27 cellular contexts compared by ENCODE assay signal in genomic region chr9:131594906-131595675, GRCh38. TPM values are rescaled to one million over a fixed set of nuclear protein-coding genes. Genes with fewer than 3 reads are reported as not detected.
DNase-seq lines count a peak whose midpoint lies in the region; ATAC-seq, FAIRE-seq and TF ChIP-seq lines count a peak whose summit lies in the region.
"Had no signal": no experiment of that assay in that cellular context is flagged by ENCODE, and none has a peak within 500 bp of the region (broad histone marks: within the 10 kb centered on the region; RNA-seq: fewer than 3 reads in every experiment).

No MANE protein-coding gene starts in this region.

- no peak for TF ChIP-seq CTCF in left ventricle myocardium inferior (IDR thresholded peaks at IDR 0.05; ENCODE audit: borderline replicate concordance)
- no peak for TF ChIP-seq CTCF in OCI-LY1 (IDR thresholded peaks at IDR 0.05; ENCODE audit: low read length)
- TF ChIP-seq CTCF in endothelial cell of umbilical vein (IDR thresholded peaks at IDR 0.05; ENCODE audit: extremely low read depth in 1 of 2, insufficient read depth in 1 of 2, low read depth in 1 of 2, low read length in 2 of 2) = no peak

- intact Hi-C loops in Right ventricle myocardium inferior (cut with DNase I) (no loop called here), left ventricle myocardium inferior (cut with micrococcal nuclease) (loop anchor here (5.0 kb wide), 1 partner anchor 147 kb away; the partner anchor contains the start of gene RAPGEF1), endothelial cell of umbilical vein (cut with micrococcal nuclease) (no loop called here)

- BruUV-seq in endothelial cell of umbilical vein (replicated peaks; lab: Mats Ljungman, UMichigan) = no TSS peak

- H3K9me3 Mint-ChIP-seq in stimulated activated memory B cell treated with anti-CD40 and anti-IgM and Interleukin-4, amounts not matched to agents 10 μg/mL and 1 μg/mL and 100 μg/mL, for 72 hours = no peaks in the 10 kb centered on the region
- H3K9me3 Mint-ChIP-seq: stimulated activated naive CD8-positive, alpha-beta T cell treated with anti-CD3 and anti-CD28 coated beads, Interleukin-15, Interleukin-2, amounts not matched to agents 100 ng/mL and 50 ng/mL, for 24 hours had no signal

- H3K27ac ChIP-seq in left ventricle myocardium inferior (replicated peaks) = no peak overlapping the region
- H3K27ac ChIP-seq in OCI-LY1 (ENCODE audit: low read depth, low read length, poor library complexity, severe bottlenecking) = peak overlapping the region; percentile 33
- H3K27ac ChIP-seq in endothelial cell of umbilical vein (ENCODE audit: insufficient read depth, low read depth, low read length) = peak overlapping the region; percentile 58
- H3K27ac ChIP-seq: C4-2B, epithelial cell of prostate, thyroid gland had no signal

- peak overlapping the region; percentile 64 for H3K27ac Mint-ChIP-seq in stimulated activated memory B cell treated with anti-CD40 and anti-IgM and Interleukin-4, amounts not matched to agents 10 μg/mL and 1 μg/mL and 100 μg/mL, for 72 hours
- H3K27ac Mint-ChIP-seq: activated naive CD8-positive, alpha-beta T cell had no signal

- no peaks in the 10 kb centered on the region for H3F3A ChIP-seq in OCI-LY1 (ENCODE audit: insufficient read depth, low read length)

- no peak for ATAC-seq in Right ventricle myocardium inferior
- ATAC-seq in stimulated activated memory B cell treated with anti-CD40 and anti-IgM and Interleukin-4, amounts not matched to agents 10 μg/mL and 1 μg/mL and 100 μg/mL, for 72 hours = no peak

- H4K20me1 ChIP-seq in OCI-LY1 (ENCODE audit: insufficient read depth, low read length) (no peaks in the 10 kb centered on the region), endothelial cell of umbilical vein (replicated peaks; ENCODE audit: control insufficient read depth, extremely low read depth, insufficient read depth, low read length) (no peaks in the 10 kb centered on the region)

- H3K79me2 ChIP-seq in OCI-LY1 (ENCODE audit: insufficient read depth, low read length) (no peaks in the 10 kb centered on the region), endothelial cell of umbilical vein (ENCODE audit: control insufficient read depth, insufficient read depth, low read length) (no peaks in the 10 kb centered on the region)

- no peak for FAIRE-seq in endothelial cell of umbilical vein (lab: Jason Lieb, UNC)
- no peak for FAIRE-seq in RCC 7860 (lab: Jason Lieb, UNC)
- FAIRE-seq: astrocyte had no signal

- TF ChIP-seq POLR2A in endothelial cell of umbilical vein (IDR thresholded peaks at IDR 0.05; ENCODE audit: low read depth, low read length) = no peak

- no peak overlapping the region for H2AFZ ChIP-seq in OCI-LY1 (ENCODE audit: low read length)
- H2AFZ ChIP-seq in endothelial cell of umbilical vein (ENCODE audit: low read depth, low read length) = no peak overlapping the region

- H3K4me1 ChIP-seq in left ventricle myocardium inferior = peaks cover 12% of the 10 kb centered on the region
- no peaks in the 10 kb centered on the region for H3K4me1 ChIP-seq in OCI-LY1 (ENCODE audit: insufficient read depth, low read length, severe bottlenecking)
- H3K4me1 ChIP-seq in endothelial cell of umbilical vein (ENCODE audit: control insufficient read depth, extremely low read depth, insufficient read depth, low read length) = peaks cover 14% of the 10 kb centered on the region
- H3K4me1 ChIP-seq: HAP-1, thyroid gland had no signal

- H3K36me3 ChIP-seq in left ventricle myocardium inferior (peaks cover 97% of the 10 kb centered on the region), OCI-LY1 (ENCODE audit: insufficient read depth, low read length) (peaks cover 94% of the 10 kb centered on the region), endothelial cell of umbilical vein (ENCODE audit: control insufficient read depth in 2 of 2, extremely low read depth in 1 of 2, insufficient read depth in 2 of 2, low read length in 2 of 2) (peaks cover 7 to 46% of the 10 kb centered on the region in 2 experiments)

- CTCF ChIA-PET in endothelial cell of umbilical vein (lab: Charles Lee) = interaction anchor here (4.1 kb wide), 1 partner anchor 147 kb away, joined by 89 read pairs; the partner anchor contains the start of gene RAPGEF1

- H3K9ac ChIP-seq in OCI-LY1 (ENCODE audit: low read length) = no peak overlapping the region
- peak overlapping the region; percentile 12 for H3K9ac ChIP-seq in endothelial cell of umbilical vein (replicated peaks; ENCODE audit: extremely low read depth, insufficient read depth, low read length)

- H3K9me3 ChIP-seq in left ventricle myocardium inferior (replicated peaks) (no peaks in the 10 kb centered on the region), OCI-LY1 (ENCODE audit: low read length) (no peaks in the 10 kb centered on the region), endothelial cell of umbilical vein (replicated peaks; ENCODE audit: control insufficient read depth, insufficient read depth, low read length) (no peaks in the 10 kb centered on the region)
- H3K9me3 ChIP-seq: HAP-1, thyroid gland had no signal

- POLR2A ChIA-PET in endothelial cell of umbilical vein (lab: Charles Lee) = no interaction called here

- DNase-seq in Right ventricle myocardium inferior (ENCODE audit: missing footprints) = peak; percentile 25
- DNase-seq in left ventricle myocardium inferior = no peak
- no peak for DNase-seq in endothelial cell of umbilical vein (ENCODE audit: low read depth, low spot score)
- DNase-seq in SIG-M5 treated with dmso at 0.1 percent for 504 hours (lab: John Stamatoyannopoulos, UW; ENCODE audit: unreplicated experiment) = no peak
- no peak for DNase-seq in RCC 7860 (ENCODE audit: low spot score)
- DNase-seq in NCI-H446 treated with DMSO at 0.1 percent for 48 hours (lab: John Stamatoyannopoulos, UW) = no peak
- DNase-seq: activated CD4-positive, CD25-positive, alpha-beta regulatory T cell treated with anti-CD3 and anti-CD28 coated beads, Interleukin-2, amount 50 U/mL, for 72 hours; activated CD8-positive, alpha-beta memory T cell treated with anti-CD3 and anti-CD28 coated beads for 24 hours; activated T-cell treated with anti-CD3 and anti-CD28 coated beads, Interleukin-2, amount 50 U/mL, for 1 hour; mammary epithelial cell; NCI-H1105; NCI-H2081; nucleus accumbens; SHP77; stimulated activated CD4-positive, alpha-beta T cell treated with anti-CD3 and anti-CD28 coated beads, Interleukin-4, amount 100 ng/mL, for 24 hours; SW 1271; thyroid gland had no signal

- no peak overlapping the region for H3K4me3 ChIP-seq in left ventricle myocardium inferior
- H3K4me3 ChIP-seq in OCI-LY1 (ENCODE audit: low read depth, low read length, poor library complexity, severe bottlenecking) = no peak overlapping the region
- H3K4me3 ChIP-seq in endothelial cell of umbilical vein (replicated peaks in 1 of 3; ENCODE audit: insufficient read depth in 1 of 3, low read depth in 1 of 3, low read length in 3 of 3) = no peak overlapping the region
- H3K4me3 ChIP-seq: dorsolateral prefrontal cortex, HAP-1, thyroid gland had no signal

- H3K4me3 Mint-ChIP-seq in stimulated activated memory B cell treated with anti-CD40 and anti-IgM and Interleukin-4, amounts not matched to agents 10 μg/mL and 1 μg/mL and 100 μg/mL, for 72 hours = no peak overlapping the region
- H3K4me3 Mint-ChIP-seq: activated naive CD8-positive, alpha-beta T cell; stimulated activated naive CD8-positive, alpha-beta T cell treated with anti-CD3 and anti-CD28 coated beads, Interleukin-15, Interleukin-2, amounts not matched to agents 100 ng/mL and 50 ng/mL, for 24 hours had no signal

- dilution Hi-C loops in endothelial cell of umbilical vein (cut with MboI; ENCODE audit: extremely low pct_ligation_motif_present, low sequenced_read_pairs) = no loop called here

- H3K9me2 ChIP-seq in OCI-LY1 (ENCODE audit: low read depth, low read length) = no peaks in the 10 kb centered on the region

- H3K36me3 Mint-ChIP-seq in stimulated activated memory B cell treated with anti-CD40 and anti-IgM and Interleukin-4, amounts not matched to agents 10 μg/mL and 1 μg/mL and 100 μg/mL, for 72 hours = peaks cover 71% of the 10 kb centered on the region

- H3K27me3 Mint-ChIP-seq in stimulated activated memory B cell treated with anti-CD40 and anti-IgM and Interleukin-4, amounts not matched to agents 10 μg/mL and 1 μg/mL and 100 μg/mL, for 72 hours = no peaks in the 10 kb centered on the region
- H3K27me3 Mint-ChIP-seq: activated naive CD8-positive, alpha-beta T cell; stimulated activated naive CD8-positive, alpha-beta T cell treated with anti-CD3 and anti-CD28 coated beads, Interleukin-15, Interleukin-2, amounts not matched to agents 100 ng/mL and 50 ng/mL, for 24 hours had no signal

- H3K4me2 ChIP-seq in OCI-LY1 (ENCODE audit: low read length) (no peak overlapping the region), endothelial cell of umbilical vein (ENCODE audit: insufficient read depth, low read length) (no peak overlapping the region)

- H3K4me1 Mint-ChIP-seq in stimulated activated memory B cell treated with anti-CD40 and anti-IgM and Interleukin-4, amounts not matched to agents 10 μg/mL and 1 μg/mL and 100 μg/mL, for 72 hours = peaks cover 20% of the 10 kb centered on the region

- H3K9me1 ChIP-seq in endothelial cell of umbilical vein (replicated peaks; ENCODE audit: control insufficient read depth, extremely low read depth, insufficient read depth, low read length) = no peaks in the 10 kb centered on the region

- H3K27me3 ChIP-seq in left ventricle myocardium inferior (ENCODE audit: low read depth) (no peaks in the 10 kb centered on the region), OCI-LY1 (ENCODE audit: insufficient read depth, low read length) (no peaks in the 10 kb centered on the region), endothelial cell of umbilical vein (ENCODE audit: control insufficient read depth in 2 of 2, insufficient read depth in 2 of 2, low read length in 2 of 2) (no peaks in the 10 kb centered on the region)
- H3K27me3 ChIP-seq: dorsolateral prefrontal cortex, thyroid gland had no signal

TF ChIP-seq in endothelial cell of umbilical vein, 7 proteins besides CTCF, POLR2A, EP300 and RAD21 (continues in another document):
- no peak for TF ChIP-seq MYC (IDR thresholded peaks at IDR 0.05; ENCODE audit: low read depth, low read length)
- TF ChIP-seq POLR2AphosphoS5 (IDR thresholded peaks at IDR 0.05; ENCODE audit: insufficient read depth, low read depth, low read length) = no peak
- TF ChIP-seq JUN (IDR thresholded peaks at IDR 0.05; ENCODE audit: borderline replicate concordance, insufficient read depth, insufficient read length, low read depth) = no peak

RNA-seq across cellular contexts. Expression of gene PRRT1B, which starts 49.8 kb away (rescaled TPM):
- not detected for total RNA-seq in Right ventricle myocardium inferior
- total RNA-seq in left ventricle myocardium inferior = not detected
- not detected in 2 replicates for total RNA-seq in endothelial cell of umbilical vein
- not detected in 2 replicates for polyA plus RNA-seq in endothelial cell of umbilical vein
- not detected in 2 replicates for polyA plus RNA-seq in endothelial cell of umbilical vein (2011; cell fraction: cytosol; rRNA removed)
- polyA plus RNA-seq in endothelial cell of umbilical vein (2011; cell fraction: nucleus; rRNA removed) = not detected in 2 replicates
- polyA plus RNA-seq in endothelial cell of umbilical vein (2012) = not detected in 2 replicates
- polyA minus RNA-seq in endothelial cell of umbilical vein = not detected in 2 replicates
- not detected for polyA minus RNA-seq in endothelial cell of umbilical vein (2011; cell fraction: cytosol; rRNA and poly(A)+ RNA removed)
- not detected in 2 replicates for polyA minus RNA-seq in endothelial cell of umbilical vein (2011; cell fraction: nucleus; rRNA and poly(A)+ RNA removed)
- total RNA-seq: astrocyte, mammary epithelial cell, OCI-LY7, thyroid gland had no signal
- polyA plus RNA-seq: mammary epithelial cell had no signal
